8 cellular contexts compared by ENCODE assay signal in the genomic region with DNA sequence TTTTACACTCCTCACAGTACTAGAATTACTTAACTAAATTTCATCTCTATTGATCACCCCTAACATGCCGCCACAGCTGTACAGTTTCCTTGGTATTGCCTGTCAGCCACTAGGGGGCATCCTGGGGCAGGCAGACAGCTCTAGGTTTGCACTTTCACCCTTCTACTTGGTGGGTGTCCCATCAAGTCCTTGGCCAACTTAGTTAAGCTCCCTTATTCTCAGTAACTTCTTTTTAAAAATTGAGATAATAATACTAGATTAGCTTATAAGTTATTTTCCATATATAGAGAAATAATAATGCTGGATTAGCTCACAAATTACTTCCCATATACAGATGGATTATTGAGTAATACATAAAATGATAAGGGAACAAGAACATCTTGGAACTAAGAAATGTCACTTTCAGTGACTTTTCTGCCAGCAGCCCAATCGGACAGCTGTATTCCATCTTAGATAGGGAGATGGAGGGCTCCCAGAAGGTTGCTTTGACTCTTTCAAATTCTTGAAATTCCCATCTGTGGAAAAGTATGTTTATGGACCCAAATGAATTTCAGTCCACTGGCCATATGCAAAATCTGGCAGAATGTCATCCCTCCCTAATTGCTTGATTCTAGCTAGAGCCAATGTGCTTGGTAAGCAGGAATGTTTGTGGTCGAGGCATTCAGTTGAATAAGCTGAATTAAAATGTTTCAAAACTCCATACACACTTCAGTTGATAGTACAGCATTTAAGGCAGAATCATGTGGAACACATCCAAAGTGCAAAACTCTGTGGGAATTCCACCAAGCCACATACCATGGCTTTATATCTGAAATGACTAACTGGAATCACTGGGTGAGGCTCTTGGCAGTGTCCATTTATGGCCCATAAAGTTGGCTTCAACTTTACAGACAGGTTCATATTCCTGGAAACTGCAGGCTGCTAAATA.
DNase-seq lines count a peak whose midpoint lies in the region; ATAC-seq, FAIRE-seq and TF ChIP-seq lines count a peak whose summit lies in the region.

No MANE protein-coding gene starts in this region.

- H3K4me1 ChIP-seq in PC-9 (replicated peaks; ENCODE audit: insufficient read depth) (no peaks in the 10 kb centered on the region), adipocyte (ENCODE audit: control insufficient read depth, insufficient read depth, low read length) (peaks cover 33% of the 10 kb centered on the region)

- FAIRE-seq in D721Med (lab: Jason Lieb, UNC) (no peak), GM19239 (lab: Jason Lieb, UNC) (peak; percentile 72)

- POLR2A ChIA-PET in PC-9 (lab: Charles Lee; ENCODE audit: unreplicated experiment) = no interaction called here

- CTCF ChIA-PET in PC-9 (lab: Charles Lee) = interaction anchor here (0.6 to 1.1 kb wide), 2 partner anchors 133 to 614 kb away, joined by 4 to 5 read pairs; no protein-coding TSS in a partner anchor

- no peak overlapping the region for H3K27ac ChIP-seq in PC-9

- no peaks in the 10 kb centered on the region for H3K9me2 ChIP-seq in PC-9 (ENCODE audit: insufficient read depth)

- peak overlapping the region; percentile 41 for H3K9ac ChIP-seq in adipocyte (ENCODE audit: low read length)

- H3K79me2 ChIP-seq in PC-9 (ENCODE audit: low read depth) = no peaks in the 10 kb centered on the region

- H3K4me2 ChIP-seq in PC-9 = no peak overlapping the region

- no peaks in the 10 kb centered on the region for H4K20me1 ChIP-seq in PC-9 (ENCODE audit: insufficient read depth)

- ATAC-seq in HG03139 (IDR thresholded peaks at IDR 0.05; ENCODE audit: unreplicated experiment) = peak; percentile 79

- H3K4me3 ChIP-seq in PC-9 = no peak overlapping the region
- H3K4me3 ChIP-seq in adipocyte (ENCODE audit: low read length) = no peak overlapping the region

- H3K9me3 ChIP-seq in PC-9 (ENCODE audit: insufficient read depth, low read depth) (no peaks in the 10 kb centered on the region), adipocyte (ENCODE audit: control insufficient read depth, low read length) (no peaks in the 10 kb centered on the region)

- no TSS peak for BruUV-seq in PC-9 (replicated peaks; lab: Mats Ljungman, UMichigan)

- H2AFZ ChIP-seq in PC-9 = no peak overlapping the region

- DNase-seq in D721Med (ENCODE audit: insufficient read length, low spot score) = no peak
- DNase-seq in GM19239 (ENCODE audit: insufficient read length, low spot score) = peak; percentile 59
- DNase-seq in PC-9 = peak in 1 of 2 experiments; percentile 11
- peak; percentile 96 for DNase-seq in adipocyte (ENCODE audit: low read depth)
- DNase-seq in iPS DF 4.7 (ENCODE audit: extremely low read depth, low spot score) = peak; percentile 16
- DNase-seq in stimulated activated CD4-positive, alpha-beta T cell treated with anti-CD3 and anti-CD28 coated beads, Interleukin-2, amount 100 ng/mL, for 48 hours = peak; percentile 23 to 43
- no peak for DNase-seq in NCI-H510A treated with DMSO at 0.1 percent for 48 hours (lab: John Stamatoyannopoulos, UW)

- peak; percentile 75 for TF ChIP-seq CTCF in D721Med (IDR thresholded peaks at IDR 0.05; ENCODE audit: insufficient read depth, missing control alignments)
- peak; percentile 81 for TF ChIP-seq CTCF in PC-9 (conservative IDR thresholded peaks at IDR 0.05)

- intact Hi-C loops in PC-9 (cut with micrococcal nuclease; ENCODE audit: unreplicated experiment) = loop anchor here (1.0 to 5.0 kb wide), 2 partner anchors 571 to 613 kb away; no protein-coding TSS in a partner anchor

- no peaks in the 10 kb centered on the region for H3K36me3 ChIP-seq in PC-9 (ENCODE audit: low read depth)
- no peaks in the 10 kb centered on the region for H3K36me3 ChIP-seq in adipocyte (ENCODE audit: control insufficient read depth, insufficient read depth, low read length, severe bottlenecking)

- H3K27me3 ChIP-seq in PC-9 (ENCODE audit: insufficient read depth, low read depth) (no peaks in the 10 kb centered on the region), adipocyte (replicated peaks; ENCODE audit: control insufficient read depth, insufficient read depth, low read length) (no peaks in the 10 kb centered on the region)

- no peaks in the 10 kb centered on the region for H3F3A ChIP-seq in PC-9 (ENCODE audit: insufficient read depth, low read depth)

Comparison
In these comparisons a context has a peak if more than half of its experiments do, and no peak if none do; other contexts are left out.
1. DNase-seq: peak in GM19239 (single experiment), adipocyte (single experiment), iPS DF 4.7 (single experiment) and stimulated activated CD4-positive, alpha-beta T cell treated with anti-CD3 and anti-CD28 coated beads, Interleukin-2, amount 100 ng/mL, for 48 hours (2 of 2); none in D721Med (single experiment) and NCI-H510A treated with DMSO at 0.1 percent for 48 hours (single experiment).